19 cellular contexts compared by ENCODE assay signal in genomic region chr3:14284694-14285404, GRCh38.
"Had no signal": no experiment of that assay in that cellular context is flagged by ENCODE, and none has a peak within 500 bp of the region (broad histone marks: within the 10 kb centered on the region; RNA-seq: fewer than 3 reads in every experiment).

No MANE protein-coding gene starts in this region.

- H3K9me3 ChIP-seq: colonic mucosa, esophagus squamous epithelium, tibial artery, vagina had no signal

- H3K9me3 Mint-ChIP-seq: activated B cell treated with CpG ODN at 0.5 μM for 24 hours; activated naive CD4-positive, alpha-beta T cell treated with anti-CD3 and anti-CD28 coated beads, Interleukin-2, amount 50 U/mL, for 72 hours; stimulated activated naive B cell treated with anti-CD40 and anti-IgM and Interleukin-4, amounts not matched to agents 10 μg/mL and 1 μg/mL and 100 μg/mL, for 72 hours; T-helper 1 cell treated with Interleukin-12 subunit alpha and Interleukin-12 subunit beta and Interleukin-4 antibody, amounts not matched to agents 30 μg/mL and 1 μg/mL, for 36 hours had no signal

- H3K36me3 ChIP-seq: colonic mucosa, esophagus squamous epithelium, tibial artery, vagina had no signal

- FAIRE-seq: endothelial cell of umbilical vein had no signal

- H3K4me3 Mint-ChIP-seq: activated B cell treated with CpG ODN at 0.5 μM for 24 hours; activated CD8-positive, alpha-beta T cell treated with anti-CD3 and anti-CD28 coated beads, Interleukin-2, amount 10 ng/mL, durations not matched to agents 7 days and 5 days; stimulated activated naive B cell treated with anti-CD40 and anti-IgM and Interleukin-4, amounts not matched to agents 10 μg/mL and 1 μg/mL and 100 μg/mL, for 72 hours; T-helper 1 cell treated with Interleukin-12 subunit alpha and Interleukin-12 subunit beta and Interleukin-4 antibody, amounts not matched to agents 30 μg/mL and 1 μg/mL, for 36 hours had no signal

- DNase-seq: activated B cell treated with CpG ODN at 0.5 μM for 24 hours; activated CD4-positive, alpha-beta T cell treated with anti-CD3 and anti-CD28 coated beads for 48 hours; activated CD8-positive, alpha-beta memory T cell treated with anti-CD3 and anti-CD28 coated beads, Interleukin-2, amount 50 U/mL, for 4 hours; activated CD8-positive, alpha-beta T cell treated with anti-CD3 and anti-CD28 coated beads, Interleukin-2, amount 10 ng/mL, durations not matched to agents 7 days and 5 days; activated effector memory CD4-positive, alpha-beta T cell treated with anti-CD3 and anti-CD28 coated beads, Interleukin-2, amount 50 U/mL, for 16 hours; activated T-cell treated with anti-CD3 and anti-CD28 coated beads, Interleukin-2, amount 50 U/mL, for 48 hours; colonic mucosa; effector CD4-positive, alpha-beta T cell; esophagus squamous epithelium; kidney glomerular epithelial cell; midbrain; stimulated activated CD4-positive, alpha-beta T cell treated with anti-CD3 and anti-CD28 coated beads, Interleukin-15, amount 100 ng/mL, for 24 hours; stimulated activated CD4-positive, alpha-beta T cell treated with anti-CD3 and anti-CD28 coated beads, Interleukin-4, amount 100 ng/mL, for 1 hour; stimulated activated naive B cell treated with anti-CD40 and anti-IgM and Interleukin-4, amounts not matched to agents 10 μg/mL and 1 μg/mL and 100 μg/mL, for 72 hours; tibial artery had no signal

- H3K4me1 Mint-ChIP-seq: activated B cell treated with CpG ODN at 0.5 μM for 24 hours; stimulated activated naive B cell treated with anti-CD40 and anti-IgM and Interleukin-4, amounts not matched to agents 10 μg/mL and 1 μg/mL and 100 μg/mL, for 72 hours had no signal

- H3K27me3 ChIP-seq: colonic mucosa, vagina had no signal

- H3K27ac Mint-ChIP-seq: activated B cell treated with CpG ODN at 0.5 μM for 24 hours; activated CD8-positive, alpha-beta T cell treated with anti-CD3 and anti-CD28 coated beads, Interleukin-2, amount 10 ng/mL, durations not matched to agents 7 days and 5 days; activated naive CD4-positive, alpha-beta T cell treated with anti-CD3 and anti-CD28 coated beads, Interleukin-2, amount 50 U/mL, for 72 hours; stimulated activated naive B cell treated with anti-CD40 and anti-IgM and Interleukin-4, amounts not matched to agents 10 μg/mL and 1 μg/mL and 100 μg/mL, for 72 hours; T-helper 1 cell treated with Interleukin-12 subunit alpha and Interleukin-12 subunit beta and Interleukin-4 antibody, amounts not matched to agents 30 μg/mL and 1 μg/mL, for 36 hours had no signal

- H3K27ac ChIP-seq: colonic mucosa, esophagus squamous epithelium, tibial artery, vagina had no signal

- H3K36me3 Mint-ChIP-seq: activated naive CD4-positive, alpha-beta T cell treated with anti-CD3 and anti-CD28 coated beads, Interleukin-2, amount 50 U/mL, for 72 hours; stimulated activated naive B cell treated with anti-CD40 and anti-IgM and Interleukin-4, amounts not matched to agents 10 μg/mL and 1 μg/mL and 100 μg/mL, for 72 hours had no signal

- H3K4me3 ChIP-seq: colonic mucosa, esophagus squamous epithelium, tibial artery, vagina had no signal

- ATAC-seq: activated CD8-positive, alpha-beta T cell treated with anti-CD3 and anti-CD28 coated beads, Interleukin-2, amount 10 ng/mL, durations not matched to agents 7 days and 5 days; activated naive CD4-positive, alpha-beta T cell treated with anti-CD3 and anti-CD28 coated beads, Interleukin-2, amount 50 U/mL, for 72 hours; stimulated activated naive B cell treated with anti-CD40 and anti-IgM and Interleukin-4, amounts not matched to agents 10 μg/mL and 1 μg/mL and 100 μg/mL, for 72 hours had no signal

- H3K4me1 ChIP-seq: tibial artery had no signal
